ENCODE assay signal across 8 cellular contexts in the genomic region with DNA sequence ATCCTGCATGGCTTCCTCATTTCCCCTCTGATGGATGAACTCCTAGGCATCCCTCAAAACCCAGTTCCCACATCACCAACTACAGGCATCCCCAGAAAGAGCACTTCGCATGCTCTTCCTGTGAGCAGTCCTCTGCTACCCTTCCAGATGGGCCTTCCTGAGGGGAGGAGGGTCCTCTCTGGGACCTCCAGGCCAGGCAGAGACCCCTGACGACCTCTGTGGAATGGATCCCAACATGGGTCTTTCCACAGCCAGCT. TPM values are rescaled to one million over a fixed set of nuclear protein-coding genes. Genes with fewer than 3 reads are reported as not detected.
DNase-seq lines count a peak whose midpoint lies in the region; ATAC-seq and TF ChIP-seq lines count a peak whose summit lies in the region.

No MANE protein-coding gene starts in this region.

- no peaks in the 10 kb centered on the region for H3K9me3 Mint-ChIP-seq in CD4-positive, alpha-beta T cell

- peak overlapping the region; percentile 99 for H3K4me3 ChIP-seq in OCI-LY3 (ENCODE audit: low read length)
- H3K4me3 ChIP-seq in duodenal mucosa (ENCODE audit: low read depth in 1 of 2, low read length in 2 of 2) = peak overlapping the region; percentile 81 to 87
- H3K4me3 ChIP-seq in neuron (ENCODE audit: low read length) = peak overlapping the region; percentile 70

- peaks cover 28% of the 10 kb centered on the region for H3K4me1 ChIP-seq in OCI-LY3 (ENCODE audit: low read length)
- peaks cover 42 to 44% of the 10 kb centered on the region in 2 donors for H3K4me1 ChIP-seq in duodenal mucosa (ENCODE audit: control insufficient read depth in 1 of 2, insufficient read depth in 2 of 2, low read length in 2 of 2)
- H3K4me1 ChIP-seq in neuron (ENCODE audit: insufficient read depth, low read length) = peaks cover 34% of the 10 kb centered on the region

- no peak for ATAC-seq in CD4-positive, alpha-beta T cell (ENCODE audit: poor library complexity)
- ATAC-seq in GM18520 (IDR thresholded peaks at IDR 0.05; ENCODE audit: unreplicated experiment) (no peak), HG03460 (IDR thresholded peaks at IDR 0.05; ENCODE audit: unreplicated experiment) (no peak)

- intact Hi-C loops in CD4-positive, alpha-beta T cell (cut with DNase I, micrococcal nuclease) = loop anchor here in 1 of 2 experiments (10.0 kb wide), 1 partner anchor 701 kb away; a partner anchor contains a TSS

- no peak overlapping the region for H2AFZ ChIP-seq in OCI-LY3 (ENCODE audit: low read depth, low read length)
- no peak overlapping the region for H2AFZ ChIP-seq in neuron (ENCODE audit: low read depth, low read length)

- CTCF ChIA-PET in CD4-positive, alpha-beta T cell (lab: Charles Lee) = interaction anchor here (0.6 kb wide), 1 partner anchor 41 kb away, joined by 3 read pairs; a partner anchor contains a TSS

- peak overlapping the region; percentile 73 for H3K27ac Mint-ChIP-seq in CD4-positive, alpha-beta T cell

- peak overlapping the region; percentile 78 for H3K4me2 ChIP-seq in OCI-LY3 (ENCODE audit: low read length)

- H4K20me1 ChIP-seq in OCI-LY3 (ENCODE audit: insufficient read depth, low read length) = peaks cover 56% of the 10 kb centered on the region

- H3K36me3 Mint-ChIP-seq in CD4-positive, alpha-beta T cell (ENCODE audit: low read depth) = peaks cover 21% of the 10 kb centered on the region

- H3K27me3 ChIP-seq in CD4-positive, alpha-beta T cell (ENCODE audit: control insufficient read depth, insufficient read depth, low read length) = no peaks in the 10 kb centered on the region
- H3K27me3 ChIP-seq in OCI-LY3 (ENCODE audit: low read depth, low read length) (peaks cover 16% of the 10 kb centered on the region), duodenal mucosa (ENCODE audit: control insufficient read depth in 1 of 2, insufficient read depth in 2 of 2, low read length in 2 of 2) (no peaks in the 10 kb centered on the region), neuron (ENCODE audit: insufficient read depth, low read length) (peaks cover 26% of the 10 kb centered on the region)

- H3K4me1 Mint-ChIP-seq in CD4-positive, alpha-beta T cell (ENCODE audit: low read depth) = peaks cover 47% of the 10 kb centered on the region

- H3K27ac ChIP-seq in CD4-positive, alpha-beta T cell (ENCODE audit: low read depth, low read length) = no peak overlapping the region
- no peak overlapping the region for H3K27ac ChIP-seq in OCI-LY3 (ENCODE audit: low read length)
- no peak overlapping the region for H3K27ac ChIP-seq in duodenal mucosa (ENCODE audit: low read depth, low read length)

- in situ Hi-C loops in GM13977 (cut with MboI; ENCODE audit: low pct_unique_long_range_greater_than_20kb, low sequenced_read_pairs, unreplicated experiment) = no loop called here

- H3K9me3 ChIP-seq in CD4-positive, alpha-beta T cell (ENCODE audit: control insufficient read depth, low read length) = no peaks in the 10 kb centered on the region
- H3K9me3 ChIP-seq in OCI-LY3 (ENCODE audit: insufficient read depth, low read length) (no peaks in the 10 kb centered on the region), duodenal mucosa (ENCODE audit: control insufficient read depth in 1 of 2, low read length in 2 of 2) (no peaks in the 10 kb centered on the region), neuron (ENCODE audit: low read length) (no peaks in the 10 kb centered on the region)

- H3K79me2 ChIP-seq in OCI-LY3 (ENCODE audit: low read length) = peaks cover 65% of the 10 kb centered on the region

- peak overlapping the region; percentile 90 for H3K4me3 Mint-ChIP-seq in CD4-positive, alpha-beta T cell

- POLR2A ChIA-PET in CD4-positive, alpha-beta T cell (lab: Charles Lee) = no interaction called here

- H3K9ac ChIP-seq in OCI-LY3 (ENCODE audit: low read length) = peak overlapping the region; percentile 93; the same call in 1 of the 2 replicates
- peak overlapping the region in 1 of 2 donors; percentile 76 for H3K9ac ChIP-seq in duodenal mucosa (ENCODE audit: low read depth in 1 of 2, low read length in 2 of 2)

- H3K36me3 ChIP-seq in OCI-LY3 (replicated peaks; ENCODE audit: low read depth, low read length) = peaks cover 7% of the 10 kb centered on the region
- H3K36me3 ChIP-seq in duodenal mucosa (ENCODE audit: control insufficient read depth in 1 of 2, insufficient read depth in 2 of 2, low read length in 2 of 2) = peaks cover 12 to 22% of the 10 kb centered on the region in 2 donors
- peaks cover 30% of the 10 kb centered on the region for H3K36me3 ChIP-seq in neuron (ENCODE audit: insufficient read depth, low read length)

- H3K27me3 Mint-ChIP-seq in CD4-positive, alpha-beta T cell = no peaks in the 10 kb centered on the region

- DNase-seq in CD4-positive, alpha-beta T cell = no peak
- DNase-seq in GM13977 (ENCODE audit: low spot score) = no peak
- no peak for DNase-seq in SK-N-DZ (ENCODE audit: low spot score)

- no peak for TF ChIP-seq CTCF in CD4-positive, alpha-beta T cell (IDR thresholded peaks at IDR 0.05)
- TF ChIP-seq CTCF in OCI-LY3 (IDR thresholded peaks at IDR 0.05; ENCODE audit: low read depth, low read length) (no peak), GM13977 (IDR thresholded peaks at IDR 0.05; ENCODE audit: extremely low read depth, insufficient read depth, missing control alignments) (no peak)

RNA-seq across cellular contexts. Expression of a gene that starts 1.9 kb away (rescaled TPM):
- 10 to 100 TPM; 58.8 to 66.5 TPM for total RNA-seq in CD4-positive, alpha-beta T cell
- polyA plus RNA-seq in SK-N-DZ (2014; cell fraction: cytosol; rRNA removed) = 70.4 and 70.8 TPM in 2 replicates
- 137 and 171 TPM in 2 replicates for polyA plus RNA-seq in SK-N-DZ (2014; cell fraction: nucleus; rRNA removed)

RNA-seq across cellular contexts. Expression of a gene that starts 7.3 kb away (rescaled TPM):
- total RNA-seq in CD4-positive, alpha-beta T cell = 1 to 10 TPM; 2.9 to 3.0 TPM
- polyA plus RNA-seq in SK-N-DZ (2014; cell fraction: cytosol; rRNA removed) = 0.92 and 1.4 TPM in 2 replicates
- 0.95 and 1.6 TPM in 2 replicates for polyA plus RNA-seq in SK-N-DZ (2014; cell fraction: nucleus; rRNA removed)

RNA-seq across cellular contexts. Expression of a gene that starts 40.7 kb away (rescaled TPM):
- 100 to 1,000 TPM; 111 to 124 TPM for total RNA-seq in CD4-positive, alpha-beta T cell
- polyA plus RNA-seq in SK-N-DZ (2014; cell fraction: cytosol; rRNA removed) = 289 and 437 TPM in 2 replicates
- 345 and 429 TPM in 2 replicates for polyA plus RNA-seq in SK-N-DZ (2014; cell fraction: nucleus; rRNA removed)
